In genomic region chr12:62210422-62210821, GRCh38 we compare ENCODE assay signal across 8 cellular contexts. TPM values are rescaled to one million over a fixed set of nuclear protein-coding genes. Genes with fewer than 3 reads are reported as not detected.
A peak's percentile ranks its signal among the peaks of the same experiment; 100 is the strongest.
DNase-seq lines count a peak whose midpoint lies in the region; ATAC-seq and TF ChIP-seq lines count a peak whose summit lies in the region.

No MANE protein-coding gene starts in this region.

- TF ChIP-seq CTCF in fibroblast of mammary gland (conservative IDR thresholded peaks at IDR 0.05; ENCODE audit: control insufficient read depth, insufficient read depth, low read depth, low read length): peak; percentile 88
- TF ChIP-seq CTCF in progenitor cell of endocrine pancreas (IDR thresholded peaks at IDR 0.05; ENCODE audit: unreplicated experiment): peak; percentile 76

- peaks cover 5% of the 10 kb centered on the region for H3K4me1 Mint-ChIP-seq in progenitor cell of endocrine pancreas (ENCODE audit: low read depth)

- H3K9me3 Mint-ChIP-seq in progenitor cell of endocrine pancreas (ENCODE audit: low read depth): peaks cover 4% of the 10 kb centered on the region

- ATAC-seq in GM21717 (IDR thresholded peaks at IDR 0.05; ENCODE audit: unreplicated experiment): peak; percentile 69

- no peak overlapping the region for H3K4me3 ChIP-seq in fibroblast of mammary gland (ENCODE audit: control insufficient read depth, low read depth, low read length)

- no peaks in the 10 kb centered on the region for H3K27me3 Mint-ChIP-seq in progenitor cell of endocrine pancreas

- no peaks in the 10 kb centered on the region for H3K36me3 Mint-ChIP-seq in progenitor cell of endocrine pancreas (ENCODE audit: insufficient read depth)

- peak; percentile 10 to 47 for DNase-seq in NCI-H446 (lab: John Stamatoyannopoulos, UW)
- DNase-seq in NCI-H446 treated with DMSO at 0.1 percent for 48 hours (lab: John Stamatoyannopoulos, UW): no peak
- peak; percentile 34 for DNase-seq in M059J (ENCODE audit: low read depth)
- peak; percentile 37 to 55 for DNase-seq in activated CD4-positive, alpha-beta T cell treated with anti-CD3 and anti-CD28 coated beads, Interleukin-2, amount 50 U/mL, for 48 hours
- peak; percentile 54 for DNase-seq in fibroblast of mammary gland (ENCODE audit: low read depth)
- DNase-seq in progenitor cell of endocrine pancreas (ENCODE audit: low spot score, unreplicated experiment): no peak
- DNase-seq in SKM-1 (lab: John Stamatoyannopoulos, UW; ENCODE audit: unreplicated experiment): no peak

- H3K4me3 Mint-ChIP-seq in progenitor cell of endocrine pancreas (ENCODE audit: low read depth): no peak overlapping the region

- H3K27ac Mint-ChIP-seq in progenitor cell of endocrine pancreas: no peak overlapping the region

RNA-seq across cellular contexts. Expression of gene USP15, which starts 49.8 kb away (rescaled TPM):
- 29.2 and 37.3 TPM in 2 replicates for total RNA-seq in M059J (2014; rRNA removed; shearing (Covaris generic))
- 43.3 and 49.1 TPM in 2 replicates for total RNA-seq in progenitor cell of endocrine pancreas

Comparison
In these comparisons a context has a peak if more than half of its experiments do, and no peak if none do; other contexts are left out.
1. DNase-seq: peak in NCI-H446 (2 of 2), M059J (single experiment), activated CD4-positive, alpha-beta T cell treated with anti-CD3 and anti-CD28 coated beads, Interleukin-2, amount 50 U/mL, for 48 hours (2 of 2) and fibroblast of mammary gland (single experiment); none in NCI-H446 treated with DMSO at 0.1 percent for 48 hours (single experiment), progenitor cell of endocrine pancreas (single experiment) and SKM-1 (single experiment).